8 cellular contexts compared by ENCODE assay signal in the genomic region with DNA sequence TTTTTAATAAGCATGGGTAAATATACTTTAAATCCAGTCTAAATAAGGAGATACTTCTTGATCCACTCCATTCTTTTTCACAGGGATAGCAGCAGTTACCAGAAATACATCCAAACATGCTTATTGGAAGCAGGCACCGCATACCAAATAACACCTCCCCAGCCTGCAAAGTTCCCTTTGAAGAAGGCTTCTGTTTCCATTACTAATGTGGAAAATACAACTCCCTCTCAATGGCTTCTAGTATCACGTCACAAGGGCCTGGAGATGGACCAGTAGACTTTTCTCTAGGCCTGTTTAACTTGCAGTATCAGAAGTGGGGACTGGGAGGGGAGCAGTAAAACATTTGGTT. TPM values are rescaled to one million over a fixed set of nuclear protein-coding genes. Genes with fewer than 3 reads are reported as not detected.
DNase-seq lines count a peak whose midpoint lies in the region; TF ChIP-seq lines count a peak whose summit lies in the region.

No MANE protein-coding gene starts in this region.

- in situ Hi-C loops in G401 (cut with HindIII; ENCODE audit: low sequenced_read_pairs), result no loop called here
- in situ Hi-C loops in KBM-7 (cut with MboI; ENCODE audit: low pct_unique_long_range_greater_than_20kb, low sequenced_read_pairs), result no loop called here

- peak overlapping the region; percentile 95 for H3K27ac Mint-ChIP-seq in activated naive CD4-positive, alpha-beta T cell treated with anti-CD3 and anti-CD28 coated beads, Interleukin-2, amount 50 U/mL, for 24 hours
- H3K27ac Mint-ChIP-seq in chondrocyte (ENCODE audit: unreplicated experiment) (peak overlapping the region; percentile 84), nephron (peak overlapping the region; percentile 72 to 84 (median 80))

- peaks cover 11% of the 10 kb centered on the region for H3K9me3 Mint-ChIP-seq in activated naive CD4-positive, alpha-beta T cell treated with anti-CD3 and anti-CD28 coated beads, Interleukin-2, amount 50 U/mL, for 24 hours
- H3K9me3 Mint-ChIP-seq in chondrocyte (ENCODE audit: low read depth) (peaks cover 2% of the 10 kb centered on the region), nephron (peaks cover 3% of the 10 kb centered on the region)

- H3K4me3 Mint-ChIP-seq in activated naive CD4-positive, alpha-beta T cell treated with anti-CD3 and anti-CD28 coated beads, Interleukin-2, amount 50 U/mL, for 24 hours, result peak overlapping the region; percentile 24
- no peak overlapping the region for H3K4me3 Mint-ChIP-seq in chondrocyte (ENCODE audit: unreplicated experiment)
- peak overlapping the region in 1 of 3 experiments; percentile 18 for H3K4me3 Mint-ChIP-seq in nephron

- peak overlapping the region; percentile 60 for H3K27ac ChIP-seq in vagina

- peaks cover 22% of the 10 kb centered on the region for H3K36me3 Mint-ChIP-seq in activated naive CD4-positive, alpha-beta T cell treated with anti-CD3 and anti-CD28 coated beads, Interleukin-2, amount 50 U/mL, for 24 hours
- H3K36me3 Mint-ChIP-seq in chondrocyte (ENCODE audit: low read depth) (peaks cover 8% of the 10 kb centered on the region), nephron (ENCODE audit: low read depth) (peaks cover 34% of the 10 kb centered on the region)

- peak; percentile 8 for TF ChIP-seq CTCF in chondrocyte (IDR thresholded peaks at IDR 0.05)
- TF ChIP-seq CTCF in nephron (IDR thresholded peaks at IDR 0.05; ENCODE audit: unreplicated experiment in 3 of 3), result no peak
- no peak for TF ChIP-seq CTCF in vagina (IDR thresholded peaks at IDR 0.05)

- no peak for TF ChIP-seq POLR2A in vagina (IDR thresholded peaks at IDR 0.05)

- no peaks in the 10 kb centered on the region for H3K27me3 ChIP-seq in vagina

- peaks cover 95% of the 10 kb centered on the region for H3K4me1 Mint-ChIP-seq in activated naive CD4-positive, alpha-beta T cell treated with anti-CD3 and anti-CD28 coated beads, Interleukin-2, amount 50 U/mL, for 24 hours
- H3K4me1 Mint-ChIP-seq in chondrocyte (ENCODE audit: low read depth) (peaks cover 57% of the 10 kb centered on the region), nephron (peaks cover 60% of the 10 kb centered on the region)

- H3K4me3 ChIP-seq in vagina, result no peak overlapping the region

- no peak for DNase-seq in activated naive CD4-positive, alpha-beta T cell treated with Interleukin-2 at 50 U/mL for 16 hours
- DNase-seq in chondrocyte (ENCODE audit: low spot score) (no peak), vagina (ENCODE audit: extremely low spot score in 2 of 2) (no peak), G401 (ENCODE audit: low spot score) (no peak), DMS79 (lab: John Stamatoyannopoulos, UW) (no peak), KBM-7 (no peak)

- H3K27me3 Mint-ChIP-seq in activated naive CD4-positive, alpha-beta T cell treated with anti-CD3 and anti-CD28 coated beads, Interleukin-2, amount 50 U/mL, for 24 hours, result no peaks in the 10 kb centered on the region
- H3K27me3 Mint-ChIP-seq in chondrocyte (ENCODE audit: low read depth) (no peaks in the 10 kb centered on the region), nephron (ENCODE audit: low read depth) (no peaks in the 10 kb centered on the region)

- peaks cover 61% of the 10 kb centered on the region for H3K4me1 ChIP-seq in vagina

- intact Hi-C loops in vagina (cut with DNase I), result no loop called here

- H3K9me3 ChIP-seq in vagina, result no peaks in the 10 kb centered on the region

- peaks cover 0 to 10% of the 10 kb centered on the region in 2 donors for H3K36me3 ChIP-seq in vagina

RNA-seq across cellular contexts. Expression of gene TMEM245, which starts 20.8 kb away (rescaled TPM):
- 39.6 to 48.3 TPM (median 43.8 TPM) in 3 replicates for total RNA-seq in chondrocyte
- total RNA-seq in vagina, result 47.4 TPM
- total RNA-seq in G401 (2014; rRNA removed; shearing (Covaris generic)), result 20.7 and 26.6 TPM in 2 replicates
